Comparison of ENCODE assay signal across 8 cellular contexts in genomic region chr15:88624156-88624970, GRCh38. TPM values are rescaled to one million over a fixed set of nuclear protein-coding genes. Genes with fewer than 3 reads are reported as not detected.
DNase-seq lines count a peak whose midpoint lies in the region; ATAC-seq and TF ChIP-seq lines count a peak whose summit lies in the region.

No MANE protein-coding gene starts in this region.

- H3K36me3 Mint-ChIP-seq in neural crest cell (ENCODE audit: low read depth), result no peaks in the 10 kb centered on the region

- TF ChIP-seq CTCF in VCaP (conservative IDR thresholded peaks at IDR 0.05), result peak; percentile 35
- peak; percentile 58 for TF ChIP-seq CTCF in neural crest cell (conservative IDR thresholded peaks at IDR 0.05)

- peak; percentile 10 for DNase-seq in NCI-H82 (lab: John Stamatoyannopoulos, UW)
- no peak for DNase-seq in NCI-H82 treated with DMSO at 0.1 percent for 48 hours (lab: John Stamatoyannopoulos, UW; ENCODE audit: unreplicated experiment)
- peak; percentile 60 to 75 for DNase-seq in erythroblast (lab: John Stamatoyannopoulos, UW)
- no peak for DNase-seq in neural crest cell (ENCODE audit: low read depth, low spot score)
- DNase-seq in NCI-H2029 treated with DMSO at 0.1 percent for 48 hours (lab: John Stamatoyannopoulos, UW), result no peak

- H3K27ac ChIP-seq in VCaP, result peak overlapping the region; percentile 88

- TF ChIP-seq POLR2A in erythroblast (IDR thresholded peaks at IDR 0.05; ENCODE audit: low read length), result no peak

- no peaks in the 10 kb centered on the region for H3K9me3 Mint-ChIP-seq in neural crest cell

- no peaks in the 10 kb centered on the region for H3K27me3 Mint-ChIP-seq in neural crest cell (ENCODE audit: low read depth)

- H3K4me1 Mint-ChIP-seq in neural crest cell, result peaks cover 42% of the 10 kb centered on the region

- H3K27ac Mint-ChIP-seq in neural crest cell (ENCODE audit: unreplicated experiment), result no peak overlapping the region

- ATAC-seq in HG03095 (IDR thresholded peaks at IDR 0.05; ENCODE audit: unreplicated experiment), result peak; percentile 36
- no peak for ATAC-seq in GM18502 (IDR thresholded peaks at IDR 0.05; ENCODE audit: poor library complexity, unreplicated experiment)

- H3K4me3 Mint-ChIP-seq in neural crest cell, result peak overlapping the region; percentile 98

RNA-seq across cellular contexts. Expression of gene AEN, which starts 3.2 kb away (rescaled TPM):
- 45.7 and 47.9 TPM in 2 replicates for total RNA-seq in neural crest cell

RNA-seq across cellular contexts. Expression of gene ISG20, which starts 14.5 kb away (rescaled TPM):
- 1.1 and 1.5 TPM in 2 replicates for total RNA-seq in neural crest cell

Comparison
In these comparisons a context has a peak if more than half of its experiments do, and no peak if none do; other contexts are left out.
1. DNase-seq: peak in NCI-H82 (single experiment) and erythroblast (2 of 2); none in NCI-H82 treated with DMSO at 0.1 percent for 48 hours (single experiment), neural crest cell (single experiment) and NCI-H2029 treated with DMSO at 0.1 percent for 48 hours (single experiment).